Comparison of ENCODE assay signal across 9 cellular contexts in the genomic region with DNA sequence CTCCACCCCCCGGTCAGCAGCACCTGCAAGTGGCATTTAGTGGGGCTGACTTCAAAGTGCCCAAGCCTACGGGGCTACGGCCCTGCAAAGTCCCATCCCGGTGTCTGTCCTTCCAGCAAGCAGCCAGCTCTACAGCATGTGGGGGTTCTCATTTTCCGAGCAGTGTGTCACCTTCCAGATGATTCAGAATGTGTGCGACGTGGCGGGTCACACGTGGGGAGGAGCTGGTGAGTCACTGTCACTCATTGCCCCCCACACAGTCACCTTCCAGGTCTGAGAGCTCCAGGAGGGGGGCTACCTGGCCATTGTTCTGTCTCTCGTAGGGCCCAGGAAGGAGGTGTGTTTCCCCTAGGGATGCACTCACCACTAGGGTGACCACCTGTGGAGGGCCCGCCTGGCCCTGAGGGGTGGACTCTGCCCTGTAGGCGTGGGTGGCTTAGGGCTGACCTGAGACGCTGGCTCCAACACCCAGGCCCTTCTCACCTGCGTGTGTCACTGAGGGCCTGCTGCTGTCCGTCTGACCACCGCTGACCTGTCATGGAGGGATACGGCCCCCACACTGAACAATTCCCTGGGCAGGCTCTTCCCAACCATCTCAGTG.
DNase-seq lines count a peak whose midpoint lies in the region; ATAC-seq and TF ChIP-seq lines count a peak whose summit lies in the region.
"Had no signal": no experiment of that assay in that cellular context is flagged by ENCODE, and none has a peak within 500 bp of the region (broad histone marks: within the 10 kb centered on the region; RNA-seq: fewer than 3 reads in every experiment).

No MANE protein-coding gene starts in this region.

- H3K27me3 ChIP-seq in SK-N-SH (ENCODE audit: insufficient read depth) (no peaks in the 10 kb centered on the region), neutrophil (no peaks in the 10 kb centered on the region)

- 65% methylated on average over 4 of the region's 17 CpGs for WGBS in SK-N-SH (ENCODE audit: low lambda C conversion rate)

- peak overlapping the region; percentile 90 for H3K27ac Mint-ChIP-seq in activated T-helper 2 cell treated with anti-CD3 and anti-CD28 coated beads, Interferon-gamma antibody, Interleukin-2, Interleukin-4, amounts not matched to agents 10 μg/mL and 5 μg/mL and 100 μg/mL, durations not matched to agents 14 hours and 24 hours and 36 hours

- H2AFZ ChIP-seq in SK-N-SH (ENCODE audit: low read depth): no peak overlapping the region

- no peak for TF ChIP-seq RAD21 in SK-N-SH (IDR thresholded peaks at IDR 0.05; ENCODE audit: low read length)

- H3K36me3 Mint-ChIP-seq in activated T-helper 2 cell treated with anti-CD3 and anti-CD28 coated beads, Interferon-gamma antibody, Interleukin-2, Interleukin-4, amounts not matched to agents 10 μg/mL and 5 μg/mL and 100 μg/mL, durations not matched to agents 14 hours and 24 hours and 36 hours (ENCODE audit: low read depth): peaks cover 71% of the 10 kb centered on the region
- H3K36me3 Mint-ChIP-seq: naive B cell had no signal

- no peak for DNase-seq in SK-N-SH
- DNase-seq in activated T-helper 2 cell treated with anti-CD3 and anti-CD28 coated beads, Interferon-gamma antibody, Interleukin-2, Interleukin-4, amounts not matched to agents 10 μg/mL and 5 μg/mL and 100 μg/mL, durations not matched to agents 14 hours and 24 hours and 36 hours (ENCODE audit: low spot score): no peak
- no peak for DNase-seq in SIG-M5 treated with dmso at 0.1 percent for 504 hours (lab: John Stamatoyannopoulos, UW; ENCODE audit: unreplicated experiment)
- DNase-seq in mesenteric fat pad (ENCODE audit: low spot score): no peak
- DNase-seq: naive B cell had no signal

- H3K4me1 ChIP-seq in SK-N-SH (ENCODE audit: control insufficient read depth in 1 of 2, insufficient read depth in 2 of 2, low read depth in 1 of 2, low read length in 1 of 2) (peaks cover 0 to 8% of the 10 kb centered on the region in 2 experiments; a peak in 1 of 4 replicates), neutrophil (ENCODE audit: control insufficient read depth in 1 of 2, insufficient read depth in 1 of 2, low read depth in 1 of 2, low read length in 1 of 2) (peaks cover 45 to 62% of the 10 kb centered on the region in 2 experiments)

- TF ChIP-seq EP300 in SK-N-SH (IDR thresholded peaks at IDR 0.05; ENCODE audit: borderline replicate concordance in 1 of 2, low read depth in 1 of 2, low read length in 1 of 2): no peak

- no peak for ATAC-seq in SK-N-SH treated with all-trans-retinoic acid at 6 μM for 48 hours
- no peak for ATAC-seq in GM21447 (IDR thresholded peaks at IDR 0.05; ENCODE audit: unreplicated experiment)
- ATAC-seq in GM18907 (IDR thresholded peaks at IDR 0.05; ENCODE audit: unreplicated experiment): no peak

- H3F3A ChIP-seq in SK-N-SH (replicated peaks; ENCODE audit: insufficient read depth): peaks cover 2% of the 10 kb centered on the region

- no peak overlapping the region for H3K4me3 ChIP-seq in SK-N-SH (ENCODE audit: low read depth in 2 of 2, low read length in 1 of 2)
- H3K4me3 ChIP-seq in neutrophil (ENCODE audit: low read depth in 1 of 2, low read length in 1 of 2): no peak overlapping the region

- TF ChIP-seq CTCF in SK-N-SH (IDR thresholded peaks at IDR 0.05) (no peak; the same call in 1 of the 2 replicates), neutrophil (IDR thresholded peaks at IDR 0.05) (no peak)

- H3K27me3 Mint-ChIP-seq in activated T-helper 2 cell treated with anti-CD3 and anti-CD28 coated beads, Interferon-gamma antibody, Interleukin-2, Interleukin-4, amounts not matched to agents 10 μg/mL and 5 μg/mL and 100 μg/mL, durations not matched to agents 14 hours and 24 hours and 36 hours (ENCODE audit: low read depth): no peaks in the 10 kb centered on the region
- H3K27me3 Mint-ChIP-seq: naive B cell had no signal

- CTCF ChIA-PET in SK-N-SH (lab: Yijun Ruan, JAX): no interaction called here

- H3K9me3 Mint-ChIP-seq in activated T-helper 2 cell treated with anti-CD3 and anti-CD28 coated beads, Interferon-gamma antibody, Interleukin-2, Interleukin-4, amounts not matched to agents 10 μg/mL and 5 μg/mL and 100 μg/mL, durations not matched to agents 14 hours and 24 hours and 36 hours: peaks cover 5% of the 10 kb centered on the region

- H3K9ac ChIP-seq in SK-N-SH: no peak overlapping the region

- no peaks in the 10 kb centered on the region for H4K20me1 ChIP-seq in SK-N-SH (ENCODE audit: insufficient read depth)

- H3K4me3 Mint-ChIP-seq in activated T-helper 2 cell treated with anti-CD3 and anti-CD28 coated beads, Interferon-gamma antibody, Interleukin-2, Interleukin-4, amounts not matched to agents 10 μg/mL and 5 μg/mL and 100 μg/mL, durations not matched to agents 14 hours and 24 hours and 36 hours (ENCODE audit: low read depth): peak overlapping the region; percentile 60

- no peak overlapping the region for H3K4me2 ChIP-seq in SK-N-SH

- POLR2A ChIA-PET in SK-N-SH (lab: Yijun Ruan, JAX): no interaction called here

- H3K79me2 ChIP-seq in SK-N-SH (ENCODE audit: insufficient read depth): no peaks in the 10 kb centered on the region

- H3K9me3 ChIP-seq in SK-N-SH (no peaks in the 10 kb centered on the region), neutrophil (no peaks in the 10 kb centered on the region)

- H3K27ac ChIP-seq in SK-N-SH (ENCODE audit: low read depth in 2 of 2, low read length in 1 of 2) (no peak overlapping the region), neutrophil (peak overlapping the region; percentile 77)

- no peaks in the 10 kb centered on the region for H3K36me3 ChIP-seq in SK-N-SH (replicated peaks in 1 of 2; ENCODE audit: control insufficient read depth in 1 of 2, insufficient read depth in 2 of 2, low read length in 1 of 2)
- H3K36me3 ChIP-seq in neutrophil: peaks cover 22% of the 10 kb centered on the region

- intact Hi-C loops in activated T-helper 2 cell treated with anti-CD3 and anti-CD28 coated beads, Interferon-gamma antibody, Interleukin-2, Interleukin-4, amounts not matched to agents 10 μg/mL and 5 μg/mL and 100 μg/mL, durations not matched to agents 14 hours and 24 hours and 36 hours (cut with micrococcal nuclease): loop anchor here (1.0 to 10.0 kb wide), 5 partner anchors 9 to 557 kb away; no protein-coding TSS in a partner anchor

- H3K4me1 Mint-ChIP-seq in activated T-helper 2 cell treated with anti-CD3 and anti-CD28 coated beads, Interferon-gamma antibody, Interleukin-2, Interleukin-4, amounts not matched to agents 10 μg/mL and 5 μg/mL and 100 μg/mL, durations not matched to agents 14 hours and 24 hours and 36 hours (ENCODE audit: low read depth): peaks cover 85% of the 10 kb centered on the region

- H3K9me2 ChIP-seq in SK-N-SH: no peaks in the 10 kb centered on the region

TF ChIP-seq in SK-N-SH, 30 proteins besides CTCF, POLR2A, EP300 and RAD21:
- no peak for TF ChIP-seq NFIC (IDR thresholded peaks at IDR 0.05; ENCODE audit: borderline replicate concordance)
- no peak for TF ChIP-seq JUND (IDR thresholded peaks at IDR 0.05)
- no peak for TF ChIP-seq SIN3A (IDR thresholded peaks at IDR 0.05; ENCODE audit: borderline replicate concordance, low read depth, low read length)
- no peak for TF ChIP-seq NRF1 (IDR thresholded peaks at IDR 0.05; ENCODE audit: low read depth, low read length)
- TF ChIP-seq RCOR1 (IDR thresholded peaks at IDR 0.05; ENCODE audit: low read length): no peak
- TF ChIP-seq MAX (IDR thresholded peaks at IDR 0.05; ENCODE audit: low read depth): no peak
- peak; percentile 19; the same call in 1 of the 2 replicates for TF ChIP-seq FOSL2 (IDR thresholded peaks at IDR 0.05; ENCODE audit: borderline replicate concordance, low read depth)
- TF ChIP-seq MEF2A (IDR thresholded peaks at IDR 0.05; ENCODE audit: borderline replicate concordance, low read depth): no peak
- TF ChIP-seq, protein P1, sequence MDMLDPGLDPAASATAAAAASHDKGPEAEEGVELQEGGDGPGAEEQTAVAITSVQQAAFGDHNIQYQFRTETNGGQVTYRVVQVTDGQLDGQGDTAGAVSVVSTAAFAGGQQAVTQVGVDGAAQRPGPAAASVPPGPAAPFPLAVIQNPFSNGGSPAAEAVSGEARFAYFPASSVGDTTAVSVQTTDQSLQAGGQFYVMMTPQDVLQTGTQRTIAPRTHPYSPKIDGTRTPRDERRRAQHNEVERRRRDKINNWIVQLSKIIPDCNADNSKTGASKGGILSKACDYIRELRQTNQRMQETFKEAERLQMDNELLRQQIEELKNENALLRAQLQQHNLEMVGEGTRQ (IDR thresholded peaks at IDR 0.05; ENCODE audit: borderline replicate concordance, low read depth, low read length): no peak

TF ChIP-seq in SK-N-SH treated with all-trans-retinoic acid at 6 μM for 48 hours, 23 proteins besides CTCF, POLR2A, EP300 and RAD21 (continues in another document):
- TF ChIP-seq, protein P2, sequence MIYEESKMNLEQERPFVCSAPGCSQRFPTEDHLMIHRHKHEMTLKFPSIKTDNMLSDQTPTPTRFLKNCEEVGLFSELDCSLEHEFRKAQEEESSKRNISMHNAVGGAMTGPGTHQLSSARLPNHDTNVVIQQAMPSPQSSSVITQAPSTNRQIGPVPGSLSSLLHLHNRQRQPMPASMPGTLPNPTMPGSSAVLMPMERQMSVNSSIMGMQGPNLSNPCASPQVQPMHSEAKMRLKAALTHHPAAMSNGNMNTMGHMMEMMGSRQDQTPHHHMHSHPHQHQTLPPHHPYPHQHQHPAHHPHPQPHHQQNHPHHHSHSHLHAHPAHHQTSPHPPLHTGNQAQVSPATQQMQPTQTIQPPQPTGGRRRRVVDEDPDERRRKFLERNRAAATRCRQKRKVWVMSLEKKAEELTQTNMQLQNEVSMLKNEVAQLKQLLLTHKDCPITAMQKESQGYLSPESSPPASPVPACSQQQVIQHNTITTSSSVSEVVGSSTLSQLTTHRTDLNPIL (CRISPR knock-in tag; IDR thresholded peaks at IDR 0.05; ENCODE audit: low read depth): no peak
- TF ChIP-seq ESRRG (CRISPR knock-in tag; IDR thresholded peaks at IDR 0.05): no peak
- TF ChIP-seq ZNF565 (CRISPR knock-in tag; conservative IDR thresholded peaks at IDR 0.05; ENCODE audit: low read depth): no peak
- TF ChIP-seq, protein P3, sequence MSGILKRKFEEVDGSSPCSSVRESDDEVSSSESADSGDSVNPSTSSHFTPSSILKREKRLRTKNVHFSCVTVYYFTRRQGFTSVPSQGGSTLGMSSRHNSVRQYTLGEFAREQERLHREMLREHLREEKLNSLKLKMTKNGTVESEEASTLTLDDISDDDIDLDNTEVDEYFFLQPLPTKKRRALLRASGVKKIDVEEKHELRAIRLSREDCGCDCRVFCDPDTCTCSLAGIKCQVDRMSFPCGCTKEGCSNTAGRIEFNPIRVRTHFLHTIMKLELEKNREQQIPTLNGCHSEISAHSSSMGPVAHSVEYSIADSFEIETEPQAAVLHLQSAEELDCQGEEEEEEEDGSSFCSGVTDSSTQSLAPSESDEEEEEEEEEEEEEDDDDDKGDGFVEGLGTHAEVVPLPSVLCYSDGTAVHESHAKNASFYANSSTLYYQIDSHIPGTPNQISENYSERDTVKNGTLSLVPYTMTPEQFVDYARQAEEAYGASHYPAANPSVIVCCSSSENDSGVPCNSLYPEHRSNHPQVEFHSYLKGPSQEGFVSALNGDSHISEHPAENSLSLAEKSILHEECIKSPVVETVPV (CRISPR knock-in tag; IDR thresholded peaks at IDR 0.05): no peak
- TF ChIP-seq ZNF8 (CRISPR knock-in tag; IDR thresholded peaks at IDR 0.05): no peak
- TF ChIP-seq ZFP3 (CRISPR knock-in tag; IDR thresholded peaks at IDR 0.05): no peak
